20 cellular contexts compared by ENCODE assay signal in the genomic region with DNA sequence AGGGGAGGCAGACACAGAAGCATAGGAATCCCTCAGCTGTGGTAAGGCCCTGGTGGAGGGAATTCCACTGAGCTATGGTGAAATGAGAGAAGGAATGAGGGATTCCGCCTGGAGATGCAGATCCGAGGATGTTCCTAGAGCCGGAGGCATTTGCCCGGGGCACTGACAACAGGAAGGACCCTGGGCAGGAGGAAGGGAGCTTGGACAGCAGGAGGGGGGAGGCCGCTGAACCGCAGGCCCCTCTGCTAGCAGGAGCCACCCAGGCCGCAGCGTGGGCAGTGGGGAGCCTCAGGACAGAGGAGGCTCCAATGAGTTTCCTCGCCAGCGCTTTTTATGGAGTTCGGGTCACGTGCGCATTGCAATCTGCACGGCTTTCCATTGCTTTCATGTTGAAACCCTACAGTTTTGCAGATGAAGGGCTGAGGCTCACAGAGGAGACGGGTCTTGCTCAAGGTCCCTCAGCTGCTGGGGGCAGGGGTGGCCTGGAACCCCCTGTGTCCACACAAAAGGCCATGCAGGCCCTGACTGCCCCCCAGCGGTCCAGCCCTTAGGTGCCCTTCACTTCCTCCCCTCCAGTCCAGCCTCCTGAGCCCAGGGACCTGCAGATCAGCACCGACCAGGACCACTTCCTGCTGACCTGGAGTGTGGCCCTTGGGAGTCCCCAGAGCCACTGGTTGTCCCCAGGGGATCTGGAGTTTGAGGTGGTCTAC. TPM values are rescaled to one million over a fixed set of nuclear protein-coding genes. Genes with fewer than 3 reads are reported as not detected.
A peak's percentile ranks its signal among the peaks of the same experiment; 100 is the strongest.
DNase-seq lines count a peak whose midpoint lies in the region; TF ChIP-seq lines count a peak whose summit lies in the region.
"Had no signal": no experiment of that assay in that cellular context is flagged by ENCODE, and none has a peak within 500 bp of the region (broad histone marks: within the 10 kb centered on the region; RNA-seq: fewer than 3 reads in every experiment).

No MANE protein-coding gene starts in this region.

- no peak for TF ChIP-seq POLR2A in sigmoid colon (IDR thresholded peaks at IDR 0.05)
- TF ChIP-seq POLR2A in testis (IDR thresholded peaks at IDR 0.05): no peak

- DNase-seq in GM13976 (ENCODE audit: low spot score) (peak; percentile 23), RPMI7951 (ENCODE audit: low read depth) (peak; percentile 2), mesendoderm (peak; percentile 11), sigmoid colon (peak; percentile 47), NAMALWA (ENCODE audit: low spot score) (no peak), testis (no peak), KBM-7 (no peak), GF-D8 (lab: John Stamatoyannopoulos, UW) (no peak)
- DNase-seq: CD4-positive, alpha-beta memory T cell; DMS79; HCEC 1CT; IMR-90; NCI-H1417; NCI-H1930; NCI-H2171 treated with DMSO at 0.1 percent for 48 hours; NCI-H510A; NCI-H774; SW 1271 had no signal

- no peaks in the 10 kb centered on the region for H3K79me2 ChIP-seq in mesendoderm (ENCODE audit: control insufficient read depth, insufficient read depth, low read length)

- no peak overlapping the region for H3K9ac ChIP-seq in mesendoderm (ENCODE audit: low read length)

- H3K36me3 ChIP-seq in mesendoderm (ENCODE audit: control insufficient read depth, insufficient read depth, low read length): no peaks in the 10 kb centered on the region
- no peaks in the 10 kb centered on the region for H3K36me3 ChIP-seq in sigmoid colon
- no peaks in the 10 kb centered on the region for H3K36me3 ChIP-seq in testis (ENCODE audit: low read depth, missing control alignments)

- no peak overlapping the region for H2AK5ac ChIP-seq in mesendoderm (ENCODE audit: low read length)

- TF ChIP-seq CTCF in GM13976 (IDR thresholded peaks at IDR 0.05; ENCODE audit: borderline replicate concordance, control extremely low read depth, extremely low read depth, insufficient read depth, missing control alignments) (no peak), sigmoid colon (IDR thresholded peaks at IDR 0.05) (no peak), testis (IDR thresholded peaks at IDR 0.05) (no peak)

- no peaks in the 10 kb centered on the region for H3K9me3 ChIP-seq in sigmoid colon
- no peaks in the 10 kb centered on the region for H3K9me3 ChIP-seq in testis

- H3K27me3 ChIP-seq in mesendoderm (ENCODE audit: insufficient read depth, low read length, poor library complexity) (no peaks in the 10 kb centered on the region), sigmoid colon (no peaks in the 10 kb centered on the region), testis (no peaks in the 10 kb centered on the region)

- no peak overlapping the region for H4K5ac ChIP-seq in mesendoderm (ENCODE audit: low read length)

- in situ Hi-C loops in GM13976 (cut with MboI; ENCODE audit: low sequenced_read_pairs, unreplicated experiment): no loop called here
- in situ Hi-C loops in KBM-7 (cut with MboI; ENCODE audit: low pct_unique_long_range_greater_than_20kb, low sequenced_read_pairs): no loop called here

- no peak overlapping the region for H2BK15ac ChIP-seq in mesendoderm (replicated peaks; ENCODE audit: low read depth)

- WGBS in mesendoderm (ENCODE audit: extremely low coverage, insufficient coverage, low lambda C conversion rate): no CpG with 5 or more reads among the region's 17 CpGs
- 44 to 71% methylated on average over 17 of the region's 17 CpGs for WGBS in sigmoid colon, 2 donors
- 67 to 69% methylated on average over 9 to 17 of the region's 17 CpGs for WGBS in testis, 2 donors

- no peak overlapping the region for H3K4me2 ChIP-seq in mesendoderm (ENCODE audit: low read length)

- no peak overlapping the region for H2BK120ac ChIP-seq in mesendoderm (ENCODE audit: low read depth, low read length)

- H3K4me3 ChIP-seq in mesendoderm (ENCODE audit: low read length) (no peak overlapping the region), sigmoid colon (no peak overlapping the region), testis (no peak overlapping the region)

- H3K4me1 ChIP-seq in mesendoderm (ENCODE audit: control insufficient read depth, low read depth, low read length) (no peaks in the 10 kb centered on the region), sigmoid colon (no peaks in the 10 kb centered on the region), testis (no peaks in the 10 kb centered on the region)

- no peak overlapping the region for H3K23ac ChIP-seq in mesendoderm (ENCODE audit: low read length)

- no peak for TF ChIP-seq EP300 in sigmoid colon (IDR thresholded peaks at IDR 0.05)

- H4K8ac ChIP-seq in mesendoderm (ENCODE audit: low read depth, low read length): no peak overlapping the region

- no peak overlapping the region for H3K27ac ChIP-seq in mesendoderm (ENCODE audit: low read depth, low read length)
- H3K27ac ChIP-seq in sigmoid colon: no peak overlapping the region
- H3K27ac ChIP-seq in testis: no peak overlapping the region

- intact Hi-C loops in sigmoid colon (cut with DNase I) (no loop called here), testis (cut with DNase I; ENCODE audit: low total_unique reads) (no loop called here)

- H3K79me1 ChIP-seq in mesendoderm (ENCODE audit: low read length): no peaks in the 10 kb centered on the region

- H3K56ac ChIP-seq in mesendoderm (ENCODE audit: low read length): no peak overlapping the region

- H2BK5ac ChIP-seq in mesendoderm (ENCODE audit: low read length): no peak overlapping the region

- no peak overlapping the region for H3K4ac ChIP-seq in mesendoderm (ENCODE audit: low read depth, low read length)

- no peak overlapping the region for H3K18ac ChIP-seq in mesendoderm (ENCODE audit: low read length)

RNA-seq across cellular contexts. Expression of a gene that starts 15.6 kb away (rescaled TPM):
- not detected in 2 replicates for total RNA-seq in RPMI7951 (2014; rRNA removed; shearing (Covaris generic))
- polyA plus RNA-seq in mesendoderm (2013, experiment 1 of 2): 0.01 TPM
- 0.03 TPM for polyA plus RNA-seq in mesendoderm (2013, experiment 2 of 2)
- total RNA-seq in sigmoid colon (1 to 10 TPM; 3.0 to 5.0 (median 3.9) TPM), testis (1 to 10 TPM; 2.3 to 2.6 TPM)
- polyA plus RNA-seq in sigmoid colon (10 to 100 TPM in 1 of 3 donors, 1 to 10 TPM in 1, under 1 TPM in 1; 0.60 to 11.4 (median 3.7) TPM), testis (ENCODE audit: insufficient read depth, low read depth, low replicate concordance) (4.0 TPM)
- total RNA-seq: HT1080, IMR-90, SK-MEL-5 had no signal
- polyA plus RNA-seq: IMR-90 had no signal

Comparison
In these comparisons a context has a peak if more than half of its experiments do, and no peak if none do; other contexts are left out.
1. DNase-seq: peak in GM13976 (single experiment), RPMI7951 (single experiment), mesendoderm (single experiment) and sigmoid colon (single experiment); none in NAMALWA (single experiment), testis (single experiment), KBM-7 (single experiment) and GF-D8 (single experiment).